30 cellular contexts compared by ENCODE assay signal in the genomic region with DNA sequence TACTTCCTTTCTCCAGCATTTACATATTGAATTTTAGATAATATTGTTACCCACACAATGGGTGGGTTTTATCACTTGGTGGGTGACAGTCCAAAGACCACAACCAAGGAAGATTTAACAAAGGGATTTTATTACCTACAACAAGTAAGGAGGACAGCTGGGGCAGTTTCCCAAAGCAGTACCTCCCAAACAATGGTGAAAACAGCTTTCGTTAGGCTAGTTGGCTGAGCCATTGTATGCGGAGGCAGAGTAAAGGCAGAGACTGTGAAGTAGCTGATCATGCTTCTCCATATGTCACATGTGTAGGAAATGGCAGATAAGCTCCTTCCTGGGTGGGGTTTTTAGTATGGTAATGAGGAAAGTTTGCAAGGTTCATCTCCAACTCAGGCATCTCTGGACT.
"Had no signal": no experiment of that assay in that cellular context is flagged by ENCODE, and none has a peak within 500 bp of the region (broad histone marks: within the 10 kb centered on the region; RNA-seq: fewer than 3 reads in every experiment).

No MANE protein-coding gene starts in this region.

- H3K27ac Mint-ChIP-seq: activated B cell treated with CpG ODN at 0.5 μM for 24 hours; activated CD8-positive, alpha-beta T cell treated with anti-CD3 and anti-CD28 coated beads for 36 hours; activated naive CD8-positive, alpha-beta T cell; activated T-helper 17 cell treated with anti-CD3 and anti-CD28 coated beads, Interleukin-2, amount 50 U/mL, for 72 hours; dendritic cell treated with granulocyte-macrophage colony-stimulating factor and Interleukin-4, amounts not matched to agents 40 ng/mL and 50 ng/mL, for 4 days; effector memory CD8-positive, alpha-beta T cell; T-cell; T-helper 1 cell treated with Interleukin-12 subunit alpha and Interleukin-12 subunit beta and Interleukin-4 antibody, amounts not matched to agents 30 μg/mL and 1 μg/mL, for 36 hours had no signal

- H3K36me3 Mint-ChIP-seq: activated naive CD8-positive, alpha-beta T cell; T-cell had no signal

- DNase-seq: activated B cell treated with CpG ODN at 0.5 μM for 24 hours; activated CD4-positive, alpha-beta T cell treated with anti-CD3 and anti-CD28 coated beads for 48 hours; activated CD4-positive, alpha-beta T cell treated with anti-CD3 and anti-CD28 coated beads, Interleukin-2, amount 50 U/mL, for 1 hour; activated CD4-positive, alpha-beta T cell treated with anti-CD3 and anti-CD28 coated beads, Interleukin-2, amount 50 U/mL, for 48 hours; activated CD8-positive, alpha-beta memory T cell treated with anti-CD3 and anti-CD28 coated beads for 24 hours; activated CD8-positive, alpha-beta T cell treated with anti-CD3 and anti-CD28 coated beads for 36 hours; activated effector memory CD4-positive, alpha-beta T cell treated with Interleukin-2 at 50 U/mL for 16 hours; activated gamma-delta T cell treated with Interleukin-2 at 50 U/mL for 16 hours; activated naive CD4-positive, alpha-beta T cell treated with anti-CD3 and anti-CD28 coated beads, Interleukin-2, amount 50 U/mL, for 16 hours; activated naive CD4-positive, alpha-beta T cell treated with Interleukin-2 at 50 U/mL for 16 hours; activated T-cell treated with anti-CD3 and anti-CD28 coated beads, Interleukin-2, amount 50 U/mL, for 4 hours; amniotic stem cell; anterior cingulate cortex; brain microvascular endothelial cell; effector CD4-positive, alpha-beta T cell; effector memory CD8-positive, alpha-beta T cell; foreskin keratinocyte; gastrocnemius medialis; glutamatergic neuron; heart left ventricle; T-cell; T-helper 9 cell; WERI-Rb-1 had no signal

- H3K4me3 ChIP-seq: coronary artery, gastrocnemius medialis, heart left ventricle had no signal

- H3K4me1 Mint-ChIP-seq: activated B cell treated with CpG ODN at 0.5 μM for 24 hours; activated T-helper 17 cell treated with anti-CD3 and anti-CD28 coated beads, Interleukin-2, amount 50 U/mL, for 72 hours; central memory CD8-positive, alpha-beta T cell; T-cell had no signal

- H3K27ac ChIP-seq: brain microvascular endothelial cell, coronary artery, epithelial cell of prostate, foreskin keratinocyte, gastrocnemius medialis, heart left ventricle, WERI-Rb-1 had no signal

- H3K4me1 ChIP-seq: foreskin keratinocyte, gastrocnemius medialis, heart left ventricle had no signal

- H3K4me3 Mint-ChIP-seq: activated B cell treated with CpG ODN at 0.5 μM for 24 hours; activated CD8-positive, alpha-beta T cell treated with anti-CD3 and anti-CD28 coated beads for 36 hours; activated naive CD8-positive, alpha-beta T cell; activated T-cell treated with anti-CD3 and anti-CD28 coated beads, Interleukin-2, amount 50 U/mL, for 4 hours; activated T-helper 17 cell treated with anti-CD3 and anti-CD28 coated beads, Interleukin-2, amount 50 U/mL, for 72 hours; central memory CD8-positive, alpha-beta T cell; dendritic cell treated with granulocyte-macrophage colony-stimulating factor and Interleukin-4, amounts not matched to agents 40 ng/mL and 50 ng/mL, for 4 days; effector memory CD8-positive, alpha-beta T cell; T-cell; T-helper 1 cell treated with Interleukin-12 subunit alpha and Interleukin-12 subunit beta and Interleukin-4 antibody, amounts not matched to agents 30 μg/mL and 1 μg/mL, for 36 hours had no signal

- H3K9me3 Mint-ChIP-seq: activated T-helper 17 cell treated with anti-CD3 and anti-CD28 coated beads, Interleukin-2, amount 50 U/mL, for 72 hours; central memory CD8-positive, alpha-beta T cell; dendritic cell treated with granulocyte-macrophage colony-stimulating factor and Interleukin-4, amounts not matched to agents 40 ng/mL and 50 ng/mL, for 4 days; T-cell; T-helper 1 cell treated with Interleukin-12 subunit alpha and Interleukin-12 subunit beta and Interleukin-4 antibody, amounts not matched to agents 30 μg/mL and 1 μg/mL, for 36 hours had no signal

- H3K9me3 ChIP-seq: gastrocnemius medialis had no signal

- H3K36me3 ChIP-seq: brain microvascular endothelial cell, gastrocnemius medialis, heart left ventricle, WERI-Rb-1 had no signal

- H3K27me3 Mint-ChIP-seq: dendritic cell treated with granulocyte-macrophage colony-stimulating factor and Interleukin-4, amounts not matched to agents 40 ng/mL and 50 ng/mL, for 4 days had no signal

- H3K27me3 ChIP-seq: brain microvascular endothelial cell, foreskin keratinocyte, gastrocnemius medialis had no signal
